Comparison of ENCODE assay signal across 8 cellular contexts in genomic region chr1:93178418-93178817, GRCh38. TPM values are rescaled to one million over a fixed set of nuclear protein-coding genes. Genes with fewer than 3 reads are reported as not detected.
DNase-seq lines count a peak whose midpoint lies in the region; ATAC-seq and TF ChIP-seq lines count a peak whose summit lies in the region.

No MANE protein-coding gene starts in this region.

- no peaks in the 10 kb centered on the region for H3K9me3 Mint-ChIP-seq in central memory CD8-positive, alpha-beta T cell
- no peaks in the 10 kb centered on the region for H3K9me3 Mint-ChIP-seq in natural killer cell

- H3K27me3 Mint-ChIP-seq in central memory CD8-positive, alpha-beta T cell: no peaks in the 10 kb centered on the region
- H3K27me3 Mint-ChIP-seq in natural killer cell (ENCODE audit: low read depth in 2 of 2): no peaks in the 10 kb centered on the region

- no peak for ATAC-seq in central memory CD8-positive, alpha-beta T cell (replicated peaks; ENCODE audit: extremely low read depth, poor library complexity, severe bottlenecking)
- ATAC-seq in natural killer cell: no peak
- no peak for ATAC-seq in HG03045 (IDR thresholded peaks at IDR 0.05; ENCODE audit: unreplicated experiment)
- ATAC-seq in HG03354 (IDR thresholded peaks at IDR 0.05; ENCODE audit: poor library complexity, severe bottlenecking, unreplicated experiment): no peak

- H3K4me1 Mint-ChIP-seq in central memory CD8-positive, alpha-beta T cell: peaks cover 57% of the 10 kb centered on the region
- peaks cover 45 to 59% of the 10 kb centered on the region in 2 donors for H3K4me1 Mint-ChIP-seq in natural killer cell

- intact Hi-C loops in natural killer cell (cut with micrococcal nuclease): no loop called here

- H4K20me1 ChIP-seq in BLaER1: peaks cover 56% of the 10 kb centered on the region

- H3K36me3 ChIP-seq in BLaER1 (peaks cover 23% of the 10 kb centered on the region), KOPT-K1 (ENCODE audit: insufficient read depth, low read length) (peaks cover 31% of the 10 kb centered on the region)

- peak overlapping the region; percentile 96 for H3K27ac Mint-ChIP-seq in central memory CD8-positive, alpha-beta T cell (ENCODE audit: low read depth)
- H3K27ac Mint-ChIP-seq in natural killer cell: peak overlapping the region; percentile 95

- H3K36me3 Mint-ChIP-seq in central memory CD8-positive, alpha-beta T cell (ENCODE audit: insufficient read depth): peaks cover 19% of the 10 kb centered on the region
- H3K36me3 Mint-ChIP-seq in natural killer cell: no peaks in the 10 kb centered on the region

- no peak for TF ChIP-seq CTCF in natural killer cell (IDR thresholded peaks at IDR 0.05)

- peaks cover 34% of the 10 kb centered on the region for H3K4me1 ChIP-seq in BLaER1

- peaks cover 3% of the 10 kb centered on the region; the same call in 1 of the 2 replicates for H3K9me3 ChIP-seq in BLaER1
- no peaks in the 10 kb centered on the region for H3K9me3 ChIP-seq in KOPT-K1 (ENCODE audit: insufficient read depth, low read length, poor library complexity, severe bottlenecking)

- DNase-seq in central memory CD8-positive, alpha-beta T cell (ENCODE audit: low spot score in 2 of 2): no peak
- DNase-seq in natural killer cell (no peak), COLO668 (lab: John Stamatoyannopoulos, UW; ENCODE audit: unreplicated experiment) (no peak), HK-2 (ENCODE audit: unreplicated experiment) (no peak)

- H3K4me3 ChIP-seq in BLaER1: peak overlapping the region; percentile 90

- H3K27ac ChIP-seq in BLaER1 (no peak overlapping the region), KOPT-K1 (ENCODE audit: low read depth, low read length, poor library complexity, severe bottlenecking) (peak overlapping the region; percentile 4)

- no peaks in the 10 kb centered on the region for H3K27me3 ChIP-seq in BLaER1

- H3K9ac ChIP-seq in BLaER1: peak overlapping the region; percentile 89

- H3K4me2 ChIP-seq in BLaER1: peak overlapping the region; percentile 84

- peak overlapping the region; percentile 89 for H3K4me3 Mint-ChIP-seq in central memory CD8-positive, alpha-beta T cell
- H3K4me3 Mint-ChIP-seq in natural killer cell: peak overlapping the region; percentile 89

RNA-seq across cellular contexts. Expression of gene TMED5, which starts 1.8 kb away (rescaled TPM):
- 10 to 100 TPM; 64.6 to 73.5 (median 67.0) TPM for total RNA-seq in natural killer cell

RNA-seq across cellular contexts. Expression of gene CCDC18, which starts 2.1 kb away (rescaled TPM):
- 10 to 100 TPM; 11.7 to 17.2 (median 14.4) TPM for total RNA-seq in natural killer cell
